In the genomic region with DNA sequence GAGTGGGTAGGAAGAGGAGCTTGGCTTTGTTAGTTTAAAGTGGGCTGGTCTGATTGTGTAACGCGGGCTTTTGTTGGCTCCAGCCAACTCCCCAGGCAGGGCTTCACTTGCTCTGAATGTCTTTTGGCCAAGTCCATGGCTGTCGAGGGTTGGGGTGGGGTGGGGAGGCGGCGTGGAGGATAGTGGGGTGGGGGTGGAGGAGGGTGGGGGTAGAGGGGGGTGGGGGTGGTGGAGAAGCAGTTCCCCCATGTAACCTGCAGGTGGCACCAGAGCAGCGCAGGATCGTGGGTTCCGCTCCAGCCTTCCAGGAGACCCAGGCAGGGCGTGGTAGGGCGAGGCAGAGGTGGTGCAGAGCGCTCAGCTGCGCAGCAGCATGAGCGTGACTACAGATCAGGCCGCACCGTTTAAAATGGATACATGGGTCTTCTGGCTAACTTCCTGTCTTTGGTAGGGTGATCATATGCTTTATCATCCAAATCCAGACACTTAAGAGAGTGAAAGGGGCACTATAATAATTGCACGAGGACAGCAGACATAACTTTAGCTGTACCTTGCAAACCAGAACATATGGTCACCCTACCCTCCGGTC, we compare ENCODE assay signal across 8 cellular contexts. TPM values are rescaled to one million over a fixed set of nuclear protein-coding genes. Genes with fewer than 3 reads are reported as not detected.
DNase-seq lines count a peak whose midpoint lies in the region; ATAC-seq and TF ChIP-seq lines count a peak whose summit lies in the region.

No MANE protein-coding gene starts in this region.

- POLR2A ChIA-PET in GM10248 (lab: Yijun Ruan, JAX): no interaction called here

- H3K4me1 ChIP-seq in gastrocnemius medialis: peaks cover 7 to 14% of the 10 kb centered on the region in 2 donors

- no peak overlapping the region for H3K27ac Mint-ChIP-seq in T-helper 17 cell

- H3K36me3 Mint-ChIP-seq in T-helper 17 cell (ENCODE audit: low read depth): peaks cover 5% of the 10 kb centered on the region

- H3K27me3 ChIP-seq in gastrocnemius medialis: no peaks in the 10 kb centered on the region

- intact Hi-C loops in left ventricle myocardium superior (cut with micrococcal nuclease) (no loop called here), gastrocnemius medialis (cut with DNase I; ENCODE audit: low total_unique reads) (loop anchor here (10.0 kb wide), 1 partner anchor 271 kb away; no protein-coding TSS in a partner anchor)

- TF ChIP-seq CTCF in GM10248 (IDR thresholded peaks at IDR 0.05; ENCODE audit: control extremely low read depth, extremely low read depth, low read depth, missing control alignments) (peak; percentile 52), gastrocnemius medialis (IDR thresholded peaks at IDR 0.05 in 4 of 5, conservative IDR thresholded peaks at IDR 0.05 in 1 of 5) (peak in 3 of 5 experiments; percentile 34 to 73 (median 60))

- ATAC-seq in T-helper 17 cell (peak; percentile 99), left ventricle myocardium superior (peak; percentile 80), gastrocnemius medialis (peak; percentile 73 to 77), HG03196 (IDR thresholded peaks at IDR 0.05; ENCODE audit: unreplicated experiment) (no peak)

- CTCF ChIA-PET in GM10248 (lab: Yijun Ruan, JAX): interaction anchor here (0.6 to 10.6 kb wide), 11 partner anchors 8 to 271 kb away, joined by 3 to 123 read pairs (median 3); no protein-coding TSS in a partner anchor

- no peaks in the 10 kb centered on the region for H3K36me3 ChIP-seq in gastrocnemius medialis

- no peak for TF ChIP-seq POLR2A in gastrocnemius medialis (IDR thresholded peaks at IDR 0.05)

- DNase-seq in GM10248 (ENCODE audit: extremely low spot score): peak; percentile 78
- peak; percentile 17 for DNase-seq in NCI-H128 (lab: John Stamatoyannopoulos, UW; ENCODE audit: unreplicated experiment)
- peak; percentile 44 to 49 (median 45) for DNase-seq in T-helper 17 cell
- DNase-seq in amniotic stem cell (lab: John Stamatoyannopoulos, UW): peak; percentile 45
- peak; percentile 82 for DNase-seq in left ventricle myocardium superior
- DNase-seq in gastrocnemius medialis: peak; percentile 50 to 75
- DNase-seq in GF-D8 (lab: John Stamatoyannopoulos, UW): no peak

- no peaks in the 10 kb centered on the region for H3K27me3 Mint-ChIP-seq in T-helper 17 cell

- in situ Hi-C loops in gastrocnemius medialis (cut with MboI; ENCODE audit: low sequenced_read_pairs in 4 of 4): loop anchor here in 2 of 4 donors (10.0 kb wide), 2 partner anchors 71 to 261 kb away; no protein-coding TSS in a partner anchor

- H3K4me1 Mint-ChIP-seq in T-helper 17 cell: peaks cover 11% of the 10 kb centered on the region

- H3K4me3 ChIP-seq in gastrocnemius medialis: no peak overlapping the region

- peak overlapping the region; percentile 45 for H3K4me3 Mint-ChIP-seq in T-helper 17 cell

- H3K9me3 ChIP-seq in T-helper 17 cell (ENCODE audit: control insufficient read depth, low read length, poor library complexity, severe bottlenecking): no peaks in the 10 kb centered on the region
- H3K9me3 ChIP-seq in gastrocnemius medialis: no peaks in the 10 kb centered on the region

- no peak overlapping the region for H3K27ac ChIP-seq in gastrocnemius medialis

RNA-seq across cellular contexts. Expression of gene GOLGA6A, which starts 28.3 kb away (rescaled TPM):
- total RNA-seq in T-helper 17 cell: 1 to 10 TPM in 1 of 2 donors, not detected in 1; 1.0 TPM
- not detected for total RNA-seq in left ventricle myocardium superior
- under 1 TPM in 2 of 4 donors, not detected in 2; 0.10 to 0.83 TPM for total RNA-seq in gastrocnemius medialis

RNA-seq across cellular contexts. Expression of gene PML, which starts 59.5 kb away (rescaled TPM):
- total RNA-seq in T-helper 17 cell: 10 to 100 TPM; 47.6 to 52.6 TPM
- total RNA-seq in left ventricle myocardium superior: 20.8 TPM
- 10 to 100 TPM; 17.3 to 42.1 (median 21.2) TPM for total RNA-seq in gastrocnemius medialis
